8 cellular contexts compared by ENCODE assay signal in the genomic region with DNA sequence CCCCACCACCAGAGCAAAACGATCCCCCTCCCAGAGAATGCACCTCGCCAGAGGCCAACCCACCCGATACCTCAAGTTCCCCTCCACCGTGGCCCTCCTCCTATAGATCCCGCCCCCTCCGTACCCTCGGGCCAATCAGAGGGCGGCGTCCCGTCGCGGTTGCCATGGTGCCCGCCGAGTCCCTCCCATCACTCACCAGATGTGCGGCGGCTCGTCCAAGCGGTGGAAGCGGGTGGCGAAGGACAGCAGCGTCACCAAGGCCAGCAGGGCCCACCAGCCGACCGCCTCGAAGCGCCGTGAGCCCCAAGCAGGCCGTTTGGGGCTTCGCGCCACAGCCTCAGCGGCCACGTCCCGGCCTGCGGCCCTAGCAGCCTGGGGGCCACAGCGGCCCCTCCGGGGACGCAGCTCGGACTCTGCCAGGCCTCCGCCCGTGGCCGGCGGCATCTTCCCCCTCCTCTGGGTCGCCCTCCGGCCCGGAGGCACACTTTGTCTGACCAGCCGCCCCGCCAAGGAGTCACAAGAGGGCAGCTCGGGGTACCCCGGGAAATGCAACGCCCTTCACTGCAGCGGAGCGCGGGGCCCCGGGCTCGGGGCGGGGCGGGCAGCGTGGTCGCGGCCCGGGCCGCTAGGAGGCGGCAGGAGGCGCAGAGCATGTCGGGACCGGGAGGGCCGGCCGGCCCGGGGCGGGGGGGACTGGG. TPM values are rescaled to one million over a fixed set of nuclear protein-coding genes. Genes with fewer than 3 reads are reported as not detected.
DNase-seq lines count a peak whose midpoint lies in the region; ATAC-seq, FAIRE-seq and TF ChIP-seq lines count a peak whose summit lies in the region.

TSS of gene POMT2 (minus strand) at position 646 of the 698 bp plus-strand sequence. CDS start at position 444, 202 bp downstream.

- H3K9me1 ChIP-seq in endothelial cell of umbilical vein (replicated peaks; ENCODE audit: control insufficient read depth, extremely low read depth, insufficient read depth, low read length): no peaks in the 10 kb centered on the region

- H3K4me2 ChIP-seq in OCI-LY1 (ENCODE audit: low read length): peak within 1 kb of the TSS; percentile 77
- peak within 1 kb of the TSS; percentile 76 for H3K4me2 ChIP-seq in endothelial cell of umbilical vein (ENCODE audit: insufficient read depth, low read length)

- TF ChIP-seq CTCF in D721Med (IDR thresholded peaks at IDR 0.05; ENCODE audit: insufficient read depth, missing control alignments) (peak; percentile 11), OCI-LY1 (IDR thresholded peaks at IDR 0.05; ENCODE audit: low read length) (peak; percentile 36), endothelial cell of umbilical vein (IDR thresholded peaks at IDR 0.05; ENCODE audit: extremely low read depth in 1 of 2, insufficient read depth in 1 of 2, low read depth in 1 of 2, low read length in 2 of 2) (peak; percentile 33 to 44)

- peaks cover 32% of the 10 kb centered on the region for H3K4me1 ChIP-seq in HUES6 (ENCODE audit: control insufficient read depth, insufficient read depth, low read length)
- peaks cover 23% of the 10 kb centered on the region for H3K4me1 ChIP-seq in OCI-LY1 (ENCODE audit: insufficient read depth, low read length, severe bottlenecking)
- H3K4me1 ChIP-seq in endothelial cell of umbilical vein (ENCODE audit: control insufficient read depth, extremely low read depth, insufficient read depth, low read length): peaks cover 17% of the 10 kb centered on the region

- POLR2A ChIA-PET in endothelial cell of umbilical vein (lab: Charles Lee): interaction anchor here (0.6 to 1.8 kb wide), 5 partner anchors 17 to 284 kb away, joined by 3 to 8 read pairs (median 3); partner anchors contain the start of genes SAMD15 and TMED8

- TF ChIP-seq POLR2A in endothelial cell of umbilical vein (IDR thresholded peaks at IDR 0.05; ENCODE audit: low read depth, low read length): no peak

- H3K27ac ChIP-seq in HUES6 (ENCODE audit: low read depth, low read length) (peak within 1 kb of the TSS; percentile 89), OCI-LY1 (ENCODE audit: low read depth, low read length, poor library complexity, severe bottlenecking) (peak within 1 kb of the TSS; percentile 84), endothelial cell of umbilical vein (ENCODE audit: insufficient read depth, low read depth, low read length) (peak within 1 kb of the TSS; percentile 94)

- H3K27me3 ChIP-seq in HUES6 (ENCODE audit: control insufficient read depth, insufficient read depth, low read length): no peaks in the 10 kb centered on the region
- H3K27me3 ChIP-seq in OCI-LY1 (ENCODE audit: insufficient read depth, low read length): no peaks in the 10 kb centered on the region
- H3K27me3 ChIP-seq in endothelial cell of umbilical vein (ENCODE audit: control insufficient read depth in 2 of 2, insufficient read depth in 2 of 2, low read length in 2 of 2): no peaks in the 10 kb centered on the region

- intact Hi-C loops in endothelial cell of umbilical vein (cut with micrococcal nuclease): loop anchor here (1.0 to 5.0 kb wide), 8 partner anchors 17 to 388 kb away; partner anchors contain the start of genes ALKBH1, CIPC, SAMD15 and SLIRP

- H2AFZ ChIP-seq in OCI-LY1 (ENCODE audit: low read length) (no peak within 1 kb of the TSS), endothelial cell of umbilical vein (ENCODE audit: low read depth, low read length) (peak within 1 kb of the TSS; percentile 92)

- no TSS peak for BruUV-seq in endothelial cell of umbilical vein (replicated peaks; lab: Mats Ljungman, UMichigan)

- no peaks in the 10 kb centered on the region for H3F3A ChIP-seq in OCI-LY1 (ENCODE audit: insufficient read depth, low read length)

- dilution Hi-C loops in endothelial cell of umbilical vein (cut with MboI; ENCODE audit: extremely low pct_ligation_motif_present, low sequenced_read_pairs): no loop called here

- H3K9me2 ChIP-seq in OCI-LY1 (ENCODE audit: low read depth, low read length): no peaks in the 10 kb centered on the region

- FAIRE-seq in D721Med (lab: Jason Lieb, UNC) (no peak), endothelial cell of umbilical vein (lab: Jason Lieb, UNC) (peak; percentile 93)

- CTCF ChIA-PET in endothelial cell of umbilical vein (lab: Charles Lee): interaction anchor here (0.6 to 3.1 kb wide), 11 partner anchors 11 to 250 kb away, joined by 3 to 22 read pairs (median 4); partner anchors contain the start of genes SAMD15 and TMED8

- H3K79me2 ChIP-seq in OCI-LY1 (ENCODE audit: insufficient read depth, low read length) (no peaks in the 10 kb centered on the region), endothelial cell of umbilical vein (ENCODE audit: control insufficient read depth, insufficient read depth, low read length) (peaks cover 14% of the 10 kb centered on the region)

- H4K20me1 ChIP-seq in OCI-LY1 (ENCODE audit: insufficient read depth, low read length) (no peaks in the 10 kb centered on the region), endothelial cell of umbilical vein (replicated peaks; ENCODE audit: control insufficient read depth, extremely low read depth, insufficient read depth, low read length) (no peaks in the 10 kb centered on the region)

- ATAC-seq in GM21390 (IDR thresholded peaks at IDR 0.05; ENCODE audit: unreplicated experiment): peak; percentile 67

- H3K9ac ChIP-seq in HUES6 (ENCODE audit: low read length) (peak within 1 kb of the TSS; percentile 85), OCI-LY1 (ENCODE audit: low read length) (peak within 1 kb of the TSS; percentile 68), endothelial cell of umbilical vein (replicated peaks; ENCODE audit: extremely low read depth, insufficient read depth, low read length) (peak within 1 kb of the TSS; percentile 90)

- H3K9me3 ChIP-seq in HUES6 (ENCODE audit: control insufficient read depth, insufficient read depth, low read depth, low read length) (no peaks in the 10 kb centered on the region), OCI-LY1 (ENCODE audit: low read length) (no peaks in the 10 kb centered on the region), endothelial cell of umbilical vein (replicated peaks; ENCODE audit: control insufficient read depth, insufficient read depth, low read length) (no peaks in the 10 kb centered on the region)

- H3K4me3 ChIP-seq in HUES6 (ENCODE audit: low read depth, low read length) (peak within 1 kb of the TSS; percentile 72), OCI-LY1 (ENCODE audit: low read depth, low read length, poor library complexity, severe bottlenecking) (peak within 1 kb of the TSS; percentile 73), endothelial cell of umbilical vein (replicated peaks in 1 of 3; ENCODE audit: insufficient read depth in 1 of 3, low read depth in 1 of 3, low read length in 3 of 3) (peak within 1 kb of the TSS; percentile 66 to 93 (median 76))

- H3K36me3 ChIP-seq in HUES6 (ENCODE audit: control insufficient read depth, insufficient read depth, low read length) (no peaks in the 10 kb centered on the region), OCI-LY1 (ENCODE audit: insufficient read depth, low read length) (no peaks in the 10 kb centered on the region), endothelial cell of umbilical vein (ENCODE audit: control insufficient read depth in 2 of 2, extremely low read depth in 1 of 2, insufficient read depth in 2 of 2, low read length in 2 of 2) (no peaks in the 10 kb centered on the region)

- DNase-seq in D721Med (ENCODE audit: insufficient read length, low spot score): peak; percentile 62
- DNase-seq in activated T-cell treated with anti-CD3 and anti-CD28 coated beads for 1 hour (ENCODE audit: low read depth): peak; percentile 90
- peak; percentile 94 for DNase-seq in endothelial cell of umbilical vein (ENCODE audit: low read depth, low spot score)
- DNase-seq in middle frontal gyrus (ENCODE audit: extremely low spot score, low spot score): peak; percentile 85
- peak; percentile 85 to 86 for DNase-seq in stimulated activated CD8-positive, alpha-beta memory T cell treated with anti-CD3 and anti-CD28 coated beads, Interleukin-4, amount 100 ng/mL, for 1 hour (ENCODE audit: low read depth in 2 of 2, low spot score in 1 of 2)

TF ChIP-seq in endothelial cell of umbilical vein, 7 proteins besides CTCF, POLR2A, EP300 and RAD21:
- no peak for TF ChIP-seq POLR2AphosphoS5 (IDR thresholded peaks at IDR 0.05; ENCODE audit: insufficient read depth, low read depth, low read length)
- TF ChIP-seq FOS (IDR thresholded peaks at IDR 0.05; ENCODE audit: borderline replicate concordance, insufficient read depth, low read length): no peak
- no peak for TF ChIP-seq GATA2 (IDR thresholded peaks at IDR 0.05; ENCODE audit: insufficient read depth, insufficient read length, low read depth, low read length)
- TF ChIP-seq MAX (IDR thresholded peaks at IDR 0.05; ENCODE audit: insufficient read depth, insufficient read length): no peak
- TF ChIP-seq EZH2 (IDR thresholded peaks at IDR 0.05; ENCODE audit: borderline replicate concordance, low read depth, low read length, severe bottlenecking): no peak
- no peak for TF ChIP-seq JUN (IDR thresholded peaks at IDR 0.05; ENCODE audit: borderline replicate concordance, insufficient read depth, insufficient read length, low read depth)
- TF ChIP-seq MYC (IDR thresholded peaks at IDR 0.05; ENCODE audit: low read depth, low read length): no peak

RNA-seq across cellular contexts. Expression of gene POMT2, which starts in this region (rescaled TPM):
- 43.2 and 48.2 TPM in 2 replicates for total RNA-seq in endothelial cell of umbilical vein
- 19.5 and 22.4 TPM in 2 replicates for polyA plus RNA-seq in endothelial cell of umbilical vein
- 12.8 and 12.9 TPM in 2 replicates for polyA plus RNA-seq in endothelial cell of umbilical vein (2011; cell fraction: cytosol; rRNA removed)
- 78.2 and 83.4 TPM in 2 replicates for polyA plus RNA-seq in endothelial cell of umbilical vein (2011; cell fraction: nucleus; rRNA removed)
- polyA plus RNA-seq in endothelial cell of umbilical vein (2012): 21.6 and 24.5 TPM in 2 replicates
- polyA minus RNA-seq in endothelial cell of umbilical vein: 31.2 and 52.8 TPM in 2 replicates
- 10.1 TPM for polyA minus RNA-seq in endothelial cell of umbilical vein (2011; cell fraction: cytosol; rRNA and poly(A)+ RNA removed)
- 32.2 and 55.2 TPM in 2 replicates for polyA minus RNA-seq in endothelial cell of umbilical vein (2011; cell fraction: nucleus; rRNA and poly(A)+ RNA removed)

Comparison
In these comparisons a context has a peak if more than half of its experiments do, and no peak if none do; other contexts are left out.
1. Peak in every context shown above with its lines: DNase-seq, ATAC-seq, H3K4me3 ChIP-seq and H3K27ac ChIP-seq.